Comparison of ENCODE assay signal across 11 cellular contexts in genomic region chr5:171978519-171978918, GRCh38. TPM values are rescaled to one million over a fixed set of nuclear protein-coding genes. Genes with fewer than 3 reads are reported as not detected.
DNase-seq lines count a peak whose midpoint lies in the region; ATAC-seq and TF ChIP-seq lines count a peak whose summit lies in the region.
"Had no signal": no experiment of that assay in that cellular context is flagged by ENCODE, and none has a peak within 500 bp of the region (broad histone marks: within the 10 kb centered on the region; RNA-seq: fewer than 3 reads in every experiment).

No MANE protein-coding gene starts in this region.

- H3K4me3 ChIP-seq in DOHH2 (ENCODE audit: low read length) = peak overlapping the region; percentile 75
- H3K4me3 ChIP-seq: right lobe of liver had no signal

- peak overlapping the region; percentile 12 for H3K27ac Mint-ChIP-seq in activated naive CD8-positive, alpha-beta T cell treated with anti-CD3 and anti-CD28 coated beads for 36 hours
- H3K27ac Mint-ChIP-seq in T-helper 17 cell = no peak overlapping the region

- DNase-seq in activated naive CD8-positive, alpha-beta T cell treated with anti-CD3 and anti-CD28 coated beads for 36 hours = no peak
- DNase-seq in T-helper 17 cell (no peak), T-helper 1 cell (no peak), ureter (ENCODE audit: low spot score) (no peak)
- DNase-seq: activated T-cell treated with anti-CD3 and anti-CD28 coated beads for 4 hours, right lobe of liver, trophoblast cell had no signal

- peaks cover 40% of the 10 kb centered on the region for H3K36me3 ChIP-seq in DOHH2 (ENCODE audit: control insufficient read depth, low read length)
- H3K36me3 ChIP-seq: right lobe of liver had no signal

- peaks cover 25% of the 10 kb centered on the region for H3K9me3 Mint-ChIP-seq in activated naive CD8-positive, alpha-beta T cell treated with anti-CD3 and anti-CD28 coated beads for 36 hours

- H3K4me3 Mint-ChIP-seq in activated naive CD8-positive, alpha-beta T cell treated with anti-CD3 and anti-CD28 coated beads for 36 hours = no peak overlapping the region
- H3K4me3 Mint-ChIP-seq in T-helper 17 cell = no peak overlapping the region

- no peaks in the 10 kb centered on the region for H3K27me3 ChIP-seq in DOHH2 (ENCODE audit: control insufficient read depth, low read length)
- H3K27me3 ChIP-seq: right lobe of liver had no signal

- H3K4me1 ChIP-seq in DOHH2 (ENCODE audit: control insufficient read depth, low read length) = peaks cover 35% of the 10 kb centered on the region

- peaks cover 75% of the 10 kb centered on the region for H3K36me3 Mint-ChIP-seq in activated naive CD8-positive, alpha-beta T cell treated with anti-CD3 and anti-CD28 coated beads for 36 hours
- peaks cover 2% of the 10 kb centered on the region for H3K36me3 Mint-ChIP-seq in T-helper 17 cell (ENCODE audit: low read depth)

- peaks cover 93% of the 10 kb centered on the region for H3K79me2 ChIP-seq in DOHH2 (ENCODE audit: control insufficient read depth, low read length)

- H3K4me1 Mint-ChIP-seq in activated naive CD8-positive, alpha-beta T cell treated with anti-CD3 and anti-CD28 coated beads for 36 hours = peaks cover 43% of the 10 kb centered on the region
- peaks cover 25% of the 10 kb centered on the region for H3K4me1 Mint-ChIP-seq in T-helper 17 cell

- H3F3A ChIP-seq in DOHH2 (ENCODE audit: control insufficient read depth, insufficient read depth) = peaks cover 19% of the 10 kb centered on the region

- H3K9me3 ChIP-seq in DOHH2 (ENCODE audit: control insufficient read depth, insufficient read depth, low read length) (peaks cover 29% of the 10 kb centered on the region; the same call in 1 of the 2 replicates), T-helper 17 cell (ENCODE audit: control insufficient read depth, low read length, poor library complexity, severe bottlenecking) (peaks cover 7% of the 10 kb centered on the region)

- no peak for TF ChIP-seq CTCF in DOHH2 (IDR thresholded peaks at IDR 0.05; ENCODE audit: low read depth, low read length, poor library complexity, severe bottlenecking)

- peaks cover 9% of the 10 kb centered on the region for H4K20me1 ChIP-seq in DOHH2 (ENCODE audit: control insufficient read depth, insufficient read depth, low read depth, low read length)

- H3K4me2 ChIP-seq in DOHH2 (ENCODE audit: low read length) = peak overlapping the region; percentile 97

- ATAC-seq in GM19395 (IDR thresholded peaks at IDR 0.05; ENCODE audit: unreplicated experiment) = peak; percentile 62
- ATAC-seq in HG03103 (IDR thresholded peaks at IDR 0.05; ENCODE audit: low read depth, unreplicated experiment) = peak; percentile 52
- no peak for ATAC-seq in T-helper 17 cell
- ATAC-seq in HG03565 (IDR thresholded peaks at IDR 0.05; ENCODE audit: unreplicated experiment) = no peak
- ATAC-seq: right lobe of liver had no signal

- H3K27ac ChIP-seq in DOHH2 (ENCODE audit: low read depth, low read length) = peak overlapping the region; percentile 91
- H3K27ac ChIP-seq: right lobe of liver had no signal

- H3K9me2 ChIP-seq in DOHH2 (replicated peaks; ENCODE audit: control insufficient read depth, low read length) = no peaks in the 10 kb centered on the region

- H3K27me3 Mint-ChIP-seq in activated naive CD8-positive, alpha-beta T cell treated with anti-CD3 and anti-CD28 coated beads for 36 hours = no peaks in the 10 kb centered on the region
- no peaks in the 10 kb centered on the region for H3K27me3 Mint-ChIP-seq in T-helper 17 cell

RNA-seq across cellular contexts. Expression of gene FBXW11, which starts 27.9 kb away (rescaled TPM):
- 10 to 100 TPM; 55.1 to 60.8 TPM for total RNA-seq in activated naive CD8-positive, alpha-beta T cell treated with anti-CD3 and anti-CD28 coated beads for 36 hours
- total RNA-seq in T-helper 17 cell (10 to 100 TPM; 28.3 to 30.1 TPM), ureter (64.2 TPM)

Comparison
In these comparisons a context has a peak if more than half of its experiments do, and no peak if none do; other contexts are left out.
1. ATAC-seq: peak in GM19395 (single experiment) and HG03103 (single experiment); none in T-helper 17 cell (single experiment) and HG03565 (single experiment).